In genomic region chr20:33062750-33063149, GRCh38 we compare ENCODE assay signal across 1 cellular context.
TF ChIP-seq lines count a peak whose summit lies in the region.

No MANE protein-coding gene starts in this region.

TF ChIP-seq in HepG2, 621 proteins besides CTCF, POLR2A, EP300 and RAD21:
- TF ChIP-seq ZNF605 (CRISPR knock-in tag; IDR thresholded peaks at IDR 0.05) (no peak), ZNF292 (CRISPR knock-in tag; IDR thresholded peaks at IDR 0.05; ENCODE audit: borderline replicate concordance, low read depth) (no peak), HMGXB4 (CRISPR knock-in tag; IDR thresholded peaks at IDR 0.05; ENCODE audit: borderline replicate concordance in 1 of 2, low read depth in 1 of 2) (no peak), ZBTB33 (CRISPR knock-in tag; IDR thresholded peaks at IDR 0.05) (no peak), IRX3 (CRISPR knock-in tag; IDR thresholded peaks at IDR 0.05; ENCODE audit: borderline replicate concordance, low read depth) (no peak), ZNF629 (CRISPR knock-in tag; conservative IDR thresholded peaks at IDR 0.05) (no peak), ATF7-NPFF (CRISPR knock-in tag; IDR thresholded peaks at IDR 0.05; ENCODE audit: low read depth) (no peak), ZNF253 (CRISPR knock-in tag; IDR thresholded peaks at IDR 0.05; ENCODE audit: borderline replicate concordance) (no peak), BORCS8-MEF2B (CRISPR knock-in tag; IDR thresholded peaks at IDR 0.05) (no peak), ARID5B (CRISPR knock-in tag; IDR thresholded peaks at IDR 0.05) (no peak), CBX5 (CRISPR knock-in tag; IDR thresholded peaks at IDR 0.05; ENCODE audit: borderline replicate concordance) (no peak), ZNF784 (CRISPR knock-in tag; IDR thresholded peaks at IDR 0.05; ENCODE audit: borderline replicate concordance) (no peak), ZMYM2 (CRISPR knock-in tag; IDR thresholded peaks at IDR 0.05) (no peak), HOXA3 (CRISPR knock-in tag; IDR thresholded peaks at IDR 0.05) (no peak), ETV6 (CRISPR knock-in tag; conservative IDR thresholded peaks at IDR 0.05) (no peak), ZNF773 (CRISPR knock-in tag; IDR thresholded peaks at IDR 0.05; ENCODE audit: borderline replicate concordance) (no peak), NFIC (IDR thresholded peaks at IDR 0.05; ENCODE audit: low read length) (no peak)
